9 cellular contexts compared by ENCODE assay signal in genomic region chr11:8168485-8169257, GRCh38. TPM values are rescaled to one million over a fixed set of nuclear protein-coding genes. Genes with fewer than 3 reads are reported as not detected.
DNase-seq lines count a peak whose midpoint lies in the region; ATAC-seq and TF ChIP-seq lines count a peak whose summit lies in the region.
"Had no signal": no experiment of that assay in that cellular context is flagged by ENCODE, and none has a peak within 500 bp of the region (broad histone marks: within the 10 kb centered on the region; RNA-seq: fewer than 3 reads in every experiment).

Gene RIC3 (minus strand): TSS chr11:8169025. CDS start chr11:8168989, 36 bp downstream.

- CTCF ChIA-PET in WTC11 (lab: Charles Lee) = interaction anchor here (1.0 to 1.5 kb wide), 6 partner anchors 24 to 150 kb away, joined by 3 to 8 read pairs (median 6); no protein-coding TSS in a partner anchor

- H3K36me3 Mint-ChIP-seq in WTC11 (no peaks in the 10 kb centered on the region), memory B cell (peaks cover 8% of the 10 kb centered on the region)
- H3K36me3 Mint-ChIP-seq in central memory CD8-positive, alpha-beta T cell (ENCODE audit: insufficient read depth) = peaks cover 4% of the 10 kb centered on the region

- POLR2A ChIA-PET in WTC11 (lab: Charles Lee) = no interaction called here

- peak; percentile 79 for ATAC-seq in GM18511 (IDR thresholded peaks at IDR 0.05; ENCODE audit: unreplicated experiment)
- peak; percentile 59 for ATAC-seq in HG03442 (IDR thresholded peaks at IDR 0.05; ENCODE audit: unreplicated experiment)
- ATAC-seq in WTC11 = peak; percentile 82
- peak; percentile 56 for ATAC-seq in central memory CD8-positive, alpha-beta T cell (replicated peaks; ENCODE audit: extremely low read depth, poor library complexity, severe bottlenecking)
- ATAC-seq in memory B cell (ENCODE audit: low read depth) = peak; percentile 92
- ATAC-seq in HG02973 (IDR thresholded peaks at IDR 0.05; ENCODE audit: unreplicated experiment) = no peak

- H3K4me3 Mint-ChIP-seq in WTC11 (peak within 1 kb of the TSS; percentile 78), memory B cell (peak within 1 kb of the TSS; percentile 95)
- H3K4me3 Mint-ChIP-seq in central memory CD8-positive, alpha-beta T cell = peak within 1 kb of the TSS; percentile 76

- H3K4me1 Mint-ChIP-seq in WTC11 (peaks cover 22% of the 10 kb centered on the region; the same call in 1 of the 2 replicates), memory B cell (peaks cover 31% of the 10 kb centered on the region)
- H3K4me1 Mint-ChIP-seq in central memory CD8-positive, alpha-beta T cell = peaks cover 8% of the 10 kb centered on the region

- H3K27ac Mint-ChIP-seq in WTC11 (peak within 1 kb of the TSS; percentile 53), memory B cell (peak within 1 kb of the TSS; percentile 76)
- H3K27ac Mint-ChIP-seq in central memory CD8-positive, alpha-beta T cell (ENCODE audit: low read depth) = peak within 1 kb of the TSS; percentile 42

- H3K27me3 Mint-ChIP-seq in WTC11 (ENCODE audit: low read depth) (peaks cover 37% of the 10 kb centered on the region), memory B cell (peaks cover 8% of the 10 kb centered on the region)
- peaks cover 49% of the 10 kb centered on the region for H3K27me3 Mint-ChIP-seq in central memory CD8-positive, alpha-beta T cell

- H3K9me3 Mint-ChIP-seq in WTC11 = peaks cover 4% of the 10 kb centered on the region
- H3K9me3 Mint-ChIP-seq in central memory CD8-positive, alpha-beta T cell = no peaks in the 10 kb centered on the region
- H3K9me3 Mint-ChIP-seq in memory B cell = no peaks in the 10 kb centered on the region

- peak; percentile 61 for DNase-seq in WTC11 (ENCODE audit: low spot score)
- no peak for DNase-seq in central memory CD8-positive, alpha-beta T cell (ENCODE audit: low spot score in 2 of 2)
- peak; percentile 58 to 61 for DNase-seq in memory B cell (ENCODE audit: low spot score in 2 of 2)
- DNase-seq in stimulated activated CD8-positive, alpha-beta memory T cell treated with anti-CD3 and anti-CD28 coated beads, Interleukin-12 subunit alpha, Interleukin-12 subunit beta, amount 100 ng/mL, for 24 hours (ENCODE audit: extremely low read depth) = peak; percentile 31
- no peak for DNase-seq in effector CD8-positive, alpha-beta T cell (lab: John Stamatoyannopoulos, UW)

- no peak for TF ChIP-seq CTCF in WTC11 (IDR thresholded peaks at IDR 0.05)

TF ChIP-seq in WTC11, 78 proteins besides CTCF, POLR2A, EP300 and RAD21 (continues in another document):
- TF ChIP-seq ELF4 (CRISPR knock-in tag; IDR thresholded peaks at IDR 0.05; ENCODE audit: low read depth) = no peak
- peak; percentile 94 for TF ChIP-seq FOXK1 (CRISPR knock-in tag; IDR thresholded peaks at IDR 0.05)
- TF ChIP-seq STAT6 (CRISPR knock-in tag; conservative IDR thresholded peaks at IDR 0.05; ENCODE audit: low read depth) = 0 out of 2 replicates have a peak, but pooled peaks have one; percentile 64
- TF ChIP-seq ARID4B (CRISPR knock-in tag; IDR thresholded peaks at IDR 0.05; ENCODE audit: borderline replicate concordance) = no peak; the same call in 1 of the 2 replicates
- TF ChIP-seq E2F5 (CRISPR knock-in tag; IDR thresholded peaks at IDR 0.05) = 0 out of 2 replicates have a peak, but pooled peaks have one; percentile 61
- TF ChIP-seq TP53 (CRISPR knock-in tag; IDR thresholded peaks at IDR 0.05) = peak; percentile 75
- peak; percentile 58; the same call in 1 of the 2 replicates for TF ChIP-seq HMGXB4 (CRISPR knock-in tag; IDR thresholded peaks at IDR 0.05)
- TF ChIP-seq NR1H2 (CRISPR knock-in tag; IDR thresholded peaks at IDR 0.05) = peak; percentile 50; the same call in 1 of the 2 replicates
- peak; percentile 65; the same call in 1 of the 2 replicates for TF ChIP-seq NR3C1 (CRISPR knock-in tag; conservative IDR thresholded peaks at IDR 0.05; ENCODE audit: low read depth)
- no peak; the same call in 1 of the 2 replicates for TF ChIP-seq NFE2L1 (CRISPR knock-in tag; IDR thresholded peaks at IDR 0.05)
- TF ChIP-seq ZNF232 (CRISPR knock-in tag; IDR thresholded peaks at IDR 0.05) = no peak; the same call in 1 of the 2 replicates
- TF ChIP-seq ZNF396 (CRISPR knock-in tag; IDR thresholded peaks at IDR 0.05; ENCODE audit: borderline replicate concordance) = no peak
- TF ChIP-seq HMGA2 (CRISPR knock-in tag; IDR thresholded peaks at IDR 0.05) = no peak
- TF ChIP-seq CREM (CRISPR knock-in tag; IDR thresholded peaks at IDR 0.05) = peak; percentile 72
- no peak for TF ChIP-seq PRRX2 (CRISPR knock-in tag; IDR thresholded peaks at IDR 0.05)

RNA-seq across cellular contexts. Expression of gene RIC3, which starts in this region (rescaled TPM):
- total RNA-seq in WTC11 (2021) = 15.0 to 17.6 TPM (median 15.7 TPM) in 3 replicates
- total RNA-seq: RPMI7951 had no signal

Comparison
In these comparisons a context has a peak if more than half of its experiments do, and no peak if none do; other contexts are left out.
1. DNase-seq: peak in WTC11 (single experiment), memory B cell (2 of 2) and stimulated activated CD8-positive, alpha-beta memory T cell treated with anti-CD3 and anti-CD28 coated beads, Interleukin-12 subunit alpha, Interleukin-12 subunit beta, amount 100 ng/mL, for 24 hours (single experiment); none in central memory CD8-positive, alpha-beta T cell (0 of 2) and effector CD8-positive, alpha-beta T cell (single experiment).
2. Peak in every context shown above with its lines, with median percentiles within 50 percentile points of each other: H3K27ac Mint-ChIP-seq and H3K4me3 Mint-ChIP-seq.